ENCODE assay signal across 8 cellular contexts in genomic region chr14:106196469-106196868, GRCh38.
DNase-seq lines count a peak whose midpoint lies in the region; ATAC-seq and TF ChIP-seq lines count a peak whose summit lies in the region.
"Not testable (repeated sequence)": the region's sequence is repeated elsewhere in the genome, so short reads cannot be mapped to it uniquely, and the experiment has no call there.

No MANE protein-coding gene starts in this region.

- POLR2A ChIA-PET in naive thymus-derived CD8-positive, alpha-beta T cell (lab: Charles Lee) = not testable (repeated sequence)

- TF ChIP-seq CTCF in DND-41 (IDR thresholded peaks at IDR 0.05; ENCODE audit: borderline replicate concordance, extremely low read depth, low read length, poor library complexity, severe bottlenecking) = peak; percentile 71
- TF ChIP-seq CTCF in testis (IDR thresholded peaks at IDR 0.05) = peak in 1 of 3 experiments; percentile 15

- H3K27ac Mint-ChIP-seq in T-helper 2 cell treated with Interferon-gamma antibody and Interleukin-4, amounts not matched to agents 5 μg/mL and 100 μg/mL, for 36 hours = not testable (repeated sequence)
- peak overlapping the region in 3 of 10 donors; percentile 19 to 80 (median 31) for H3K27ac Mint-ChIP-seq in naive thymus-derived CD8-positive, alpha-beta T cell

- not testable (repeated sequence) for TF ChIP-seq POLR2A in testis (IDR thresholded peaks at IDR 0.05)

- H3K4me1 ChIP-seq in DND-41 (ENCODE audit: insufficient read depth, low read length) = peaks cover 62% of the 10 kb centered on the region
- H3K4me1 ChIP-seq in testis = not testable (repeated sequence)

- H3K4me3 ChIP-seq in DND-41 (ENCODE audit: low read depth in 1 of 2, low read length in 2 of 2) = peak overlapping the region; percentile 54 to 65; a peak in 3 of 4 replicates
- H3K4me3 ChIP-seq in testis = not testable (repeated sequence)

- H3K9me3 ChIP-seq in DND-41 (ENCODE audit: insufficient read depth, low read length, severe bottlenecking); testis: not testable (repeated sequence)

- peak overlapping the region; percentile 79 for H3K9ac ChIP-seq in DND-41 (ENCODE audit: low read depth, low read length)

- H3K4me3 Mint-ChIP-seq in T-helper 2 cell treated with Interferon-gamma antibody and Interleukin-4, amounts not matched to agents 5 μg/mL and 100 μg/mL, for 36 hours; naive thymus-derived CD8-positive, alpha-beta T cell: not testable (repeated sequence)

- not testable (repeated sequence) for H4K20me1 ChIP-seq in DND-41 (ENCODE audit: insufficient read depth, low read length)

- not testable (repeated sequence) for H2AFZ ChIP-seq in DND-41 (ENCODE audit: low read depth, low read length)

- not testable (repeated sequence) for H3K27me3 ChIP-seq in DND-41 (ENCODE audit: insufficient read depth, low read length, poor library complexity); testis

- not testable (repeated sequence) for H3K4me1 Mint-ChIP-seq in T-helper 2 cell treated with Interferon-gamma antibody and Interleukin-4, amounts not matched to agents 5 μg/mL and 100 μg/mL, for 36 hours (ENCODE audit: low read depth)
- peaks cover 0 to 19% (median 12%) of the 10 kb centered on the region in 4 donors for H3K4me1 Mint-ChIP-seq in naive thymus-derived CD8-positive, alpha-beta T cell

- peak overlapping the region; percentile 100 for H3K27ac ChIP-seq in DND-41 (ENCODE audit: low read length)
- H3K27ac ChIP-seq in testis = not testable (repeated sequence)

- H3K36me3 ChIP-seq in DND-41 (ENCODE audit: insufficient read depth, low read length) = peaks cover 28% of the 10 kb centered on the region
- not testable (repeated sequence) for H3K36me3 ChIP-seq in testis (ENCODE audit: low read depth, missing control alignments)

- peak; percentile 62 for ATAC-seq in DND-41 (ENCODE audit: insufficient read depth, low read depth)
- not testable (repeated sequence) for ATAC-seq in naive thymus-derived CD8-positive, alpha-beta T cell

- H3K36me3 Mint-ChIP-seq in T-helper 2 cell treated with Interferon-gamma antibody and Interleukin-4, amounts not matched to agents 5 μg/mL and 100 μg/mL, for 36 hours (ENCODE audit: low read depth); naive thymus-derived CD8-positive, alpha-beta T cell: not testable (repeated sequence)

- DNase-seq in DND-41 (peak; percentile 98), NAMALWA (ENCODE audit: low spot score) (peak; percentile 23), testis (peak; percentile 58)
- peak; percentile 31 for DNase-seq in T-helper 2 cell treated with Interferon-gamma antibody and Interleukin-4, amounts not matched to agents 5 μg/mL and 100 μg/mL, for 36 hours (ENCODE audit: low spot score)
- peak; percentile 38 to 69 (median 42) for DNase-seq in activated CD8-positive, alpha-beta memory T cell treated with anti-CD3 and anti-CD28 coated beads for 48 hours (ENCODE audit: low read depth in 2 of 3, low spot score in 2 of 3)
- DNase-seq in activated naive CD4-positive, alpha-beta T cell (lab: John Stamatoyannopoulos, UW) = peak in 3 of 4 experiments; percentile 30 to 72 (median 49)
- peak in 9 of 10 donors; percentile 43 to 73 (median 60) for DNase-seq in naive thymus-derived CD8-positive, alpha-beta T cell
- DNase-seq in stimulated activated CD4-positive, alpha-beta T cell treated with anti-CD3 and anti-CD28 coated beads, TNF-alpha, amount 100 ng/mL, for 48 hours (ENCODE audit: low read depth in 3 of 3) = peak; percentile 56 to 64 (median 57)

- peak overlapping the region; percentile 72 for H3K4me2 ChIP-seq in DND-41 (ENCODE audit: insufficient read depth, low read length)

- H3K27me3 Mint-ChIP-seq in T-helper 2 cell treated with Interferon-gamma antibody and Interleukin-4, amounts not matched to agents 5 μg/mL and 100 μg/mL, for 36 hours (ENCODE audit: low read depth) = peaks cover 55% of the 10 kb centered on the region
- peaks cover 3 to 39% (median 17%) of the 10 kb centered on the region in 5 donors for H3K27me3 Mint-ChIP-seq in naive thymus-derived CD8-positive, alpha-beta T cell

- not testable (repeated sequence) for H3K9me3 Mint-ChIP-seq in T-helper 2 cell treated with Interferon-gamma antibody and Interleukin-4, amounts not matched to agents 5 μg/mL and 100 μg/mL, for 36 hours; naive thymus-derived CD8-positive, alpha-beta T cell

- H3K79me2 ChIP-seq in DND-41 (ENCODE audit: insufficient read depth, low read length) = peaks cover 50% of the 10 kb centered on the region

- intact Hi-C loops in testis (cut with DNase I; ENCODE audit: low total_unique reads) = not testable (repeated sequence)

- WGBS in testis, 2 donors = 68 to 72% methylated on average over 4 to 7 of the region's 7 CpGs

Comparison
In these comparisons a context has a peak if more than half of its experiments do, and no peak if none do; other contexts are left out.
1. DNase-seq: peak in every context shown above with its lines; median percentile 98 in DND-41; 60 in naive thymus-derived CD8-positive, alpha-beta T cell; 58 in testis; 57 in stimulated activated CD4-positive, alpha-beta T cell treated with anti-CD3 and anti-CD28 coated beads, TNF-alpha, amount 100 ng/mL, for 48 hours; 49 in activated naive CD4-positive, alpha-beta T cell; 42 in activated CD8-positive, alpha-beta memory T cell treated with anti-CD3 and anti-CD28 coated beads for 48 hours; 31 in T-helper 2 cell treated with Interferon-gamma antibody and Interleukin-4, amounts not matched to agents 5 μg/mL and 100 μg/mL, for 36 hours; 23 in NAMALWA.